ENCODE assay signal across 8 cellular contexts in genomic region chr11:65416341-65417185, GRCh38. TPM values are rescaled to one million over a fixed set of nuclear protein-coding genes. Genes with fewer than 3 reads are reported as not detected.
DNase-seq lines count a peak whose midpoint lies in the region; ATAC-seq and TF ChIP-seq lines count a peak whose summit lies in the region.

No MANE protein-coding gene starts in this region.

- peaks cover 22% of the 10 kb centered on the region for H3K36me3 Mint-ChIP-seq in activated CD4-positive, alpha-beta memory T cell treated with anti-CD3 and anti-CD28 coated beads for 36 hours

- H3K27ac ChIP-seq in dorsolateral prefrontal cortex = peak overlapping the region; percentile 94 to 100 (median 100)

- peak overlapping the region; percentile 23 to 90 (median 67) for H3K4me3 ChIP-seq in dorsolateral prefrontal cortex

- peak overlapping the region; percentile 97 for H3K4me3 Mint-ChIP-seq in activated CD4-positive, alpha-beta memory T cell treated with anti-CD3 and anti-CD28 coated beads for 36 hours

- POLR2A ChIA-PET in activated CD4-positive, alpha-beta memory T cell treated with anti-CD3 and anti-CD28 coated beads for 36 hours (lab: Charles Lee) = interaction anchor here (0.6 to 17.4 kb wide), 11 partner anchors 11 to 149 kb away, joined by 3 to 4089 read pairs (median 4); partner anchors contain the start of genes FRMD8 and MALAT1

- H3K27me3 Mint-ChIP-seq in activated CD4-positive, alpha-beta memory T cell treated with anti-CD3 and anti-CD28 coated beads for 36 hours = no peaks in the 10 kb centered on the region

- H3K9me3 Mint-ChIP-seq in activated CD4-positive, alpha-beta memory T cell treated with anti-CD3 and anti-CD28 coated beads for 36 hours = no peaks in the 10 kb centered on the region

- CTCF ChIA-PET in activated CD4-positive, alpha-beta memory T cell treated with anti-CD3 and anti-CD28 coated beads for 36 hours (lab: Charles Lee) = interaction anchor here (0.5 to 11.8 kb wide), 38 partner anchors 9 to 177 kb away, joined by 3 to 257 read pairs (median 4); partner anchors contain the start of genes EHBP1L1, FRMD8, MALAT1 and SCYL1

- TF ChIP-seq CTCF in GM12801 (IDR thresholded peaks at IDR 0.05; ENCODE audit: extremely low read depth, insufficient read length) = peak; percentile 45
- peak; percentile 77 to 100 (median 99) for TF ChIP-seq CTCF in dorsolateral prefrontal cortex (IDR thresholded peaks at IDR 0.05 in 54 of 56, conservative IDR thresholded peaks at IDR 0.05 in 2 of 56; ENCODE audit: low read depth in 1 of 56, partially characterized antibody in 56 of 56)

- H3K4me1 Mint-ChIP-seq in activated CD4-positive, alpha-beta memory T cell treated with anti-CD3 and anti-CD28 coated beads for 36 hours (ENCODE audit: low read depth) = peaks cover 37% of the 10 kb centered on the region

- H3K27me3 ChIP-seq in dorsolateral prefrontal cortex = no peaks in the 10 kb centered on the region

- ATAC-seq in HG02973 (IDR thresholded peaks at IDR 0.05; ENCODE audit: unreplicated experiment) = peak; percentile 33
- ATAC-seq in HG03378 (IDR thresholded peaks at IDR 0.05; ENCODE audit: unreplicated experiment) = no peak

- DNase-seq in NCI-H526 (lab: John Stamatoyannopoulos, UW) = peak; percentile 66 to 92
- peak; percentile 96 for DNase-seq in activated CD4-positive, alpha-beta memory T cell treated with anti-CD3 and anti-CD28 coated beads for 36 hours
- peak; percentile 94 to 98 (median 96) for DNase-seq in dorsolateral prefrontal cortex
- DNase-seq in medulla oblongata (ENCODE audit: extremely low spot score) = peak; percentile 94
- DNase-seq in stimulated activated CD4-positive, alpha-beta T cell treated with anti-CD3 and anti-CD28 coated beads, TNF-alpha, amount 100 ng/mL, for 48 hours (ENCODE audit: low read depth in 3 of 3) = peak; percentile 88 to 91 (median 88)

- peak overlapping the region; percentile 100 for H3K27ac Mint-ChIP-seq in activated CD4-positive, alpha-beta memory T cell treated with anti-CD3 and anti-CD28 coated beads for 36 hours

- intact Hi-C loops in activated CD4-positive, alpha-beta memory T cell treated with anti-CD3 and anti-CD28 coated beads for 36 hours (cut with micrococcal nuclease) = loop anchor here (1.0 to 2.0 kb wide), 4 partner anchors 16 to 94 kb away; no protein-coding TSS in a partner anchor
- intact Hi-C loops in dorsolateral prefrontal cortex (cut with DNase I) = loop anchor here (2.0 to 10.0 kb wide), 4 partner anchors 34 to 94 kb away; partner anchors contain the start of gene SLC25A45 (in 1 of the 2)

RNA-seq across cellular contexts. Expression of gene NEAT1, which starts 6.0 kb away (rescaled TPM):
- total RNA-seq in activated CD4-positive, alpha-beta memory T cell treated with anti-CD3 and anti-CD28 coated beads for 36 hours = 100 to 1,000 TPM; 593 to 683 TPM
- total RNA-seq in dorsolateral prefrontal cortex = 1,000 to 10,000 TPM in 5 of 120 experiments, 100 to 1,000 TPM in 115; 106 to 1,508 (median 405) TPM

RNA-seq across cellular contexts. Expression of gene FRMD8, which starts 30.1 kb away (rescaled TPM):
- total RNA-seq in activated CD4-positive, alpha-beta memory T cell treated with anti-CD3 and anti-CD28 coated beads for 36 hours = 10 to 100 TPM; 34.7 to 37.9 TPM
- 10 to 100 TPM; 14.1 to 50.3 (median 21.7) TPM for total RNA-seq in dorsolateral prefrontal cortex

RNA-seq across cellular contexts. Expression of gene SLC25A45, which starts 34.1 kb away (rescaled TPM):
- total RNA-seq in activated CD4-positive, alpha-beta memory T cell treated with anti-CD3 and anti-CD28 coated beads for 36 hours = 10 to 100 TPM; 14.4 to 16.1 TPM
- total RNA-seq in dorsolateral prefrontal cortex = 10 to 100 TPM in 51 of 120 experiments, 1 to 10 TPM in 69; 3.6 to 18.2 (median 9.0) TPM
